8 cellular contexts compared by ENCODE assay signal in the genomic region with DNA sequence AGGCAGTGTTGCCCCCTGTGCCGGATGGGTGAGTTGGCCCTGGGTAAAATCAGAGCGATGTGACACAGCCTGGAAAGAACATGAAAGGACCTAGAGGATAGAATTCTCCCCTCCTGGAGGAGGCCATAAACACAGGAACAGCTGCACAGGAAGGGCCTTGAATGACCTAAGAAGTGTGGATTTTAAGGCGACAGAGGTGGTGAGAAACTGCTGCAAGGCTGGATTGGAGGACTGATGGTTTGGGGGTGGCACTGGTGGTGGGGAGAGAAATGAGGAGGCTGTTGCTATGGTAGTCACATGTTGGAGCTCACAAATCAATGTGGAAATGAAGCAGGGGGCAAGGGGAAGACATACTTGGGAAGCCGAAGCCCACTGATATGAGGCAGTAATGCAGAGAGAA. TPM values are rescaled to one million over a fixed set of nuclear protein-coding genes. Genes with fewer than 3 reads are reported as not detected.
DNase-seq lines count a peak whose midpoint lies in the region; TF ChIP-seq lines count a peak whose summit lies in the region.

No MANE protein-coding gene starts in this region.

- peak overlapping the region in 9 of 10 experiments; percentile 33 to 69 (median 59); a peak in 18 of 20 replicates for H3K4me3 ChIP-seq in BLaER1 treated with 17β-estradiol and CSF1 and Interleukin-3, amounts not matched to agents 10 nM and 100 nM
- H3K4me3 ChIP-seq in MG63 (peak overlapping the region; percentile 45), duodenal mucosa (ENCODE audit: low read depth in 1 of 2, low read length in 2 of 2) (peak overlapping the region; percentile 66 to 77)

- H3K27me3 Mint-ChIP-seq in neural crest cell (ENCODE audit: low read depth) = peaks cover 21% of the 10 kb centered on the region

- H3K27ac ChIP-seq in BLaER1 treated with 17β-estradiol and CSF1 and Interleukin-3, amounts not matched to agents 10 nM and 100 nM = peak overlapping the region in 10 of 11 experiments; percentile 63 to 88 (median 78); a peak in 19 of 22 replicates
- peak overlapping the region; percentile 84 for H3K27ac ChIP-seq in duodenal mucosa (ENCODE audit: low read depth, low read length)

- H3K4me3 Mint-ChIP-seq in neural crest cell = peak overlapping the region; percentile 72

- H3K36me3 ChIP-seq in BLaER1 treated with 17β-estradiol and CSF1 and Interleukin-3, amounts not matched to agents 10 nM and 100 nM = no peaks in the 10 kb centered on the region
- no peaks in the 10 kb centered on the region for H3K36me3 ChIP-seq in MG63
- no peaks in the 10 kb centered on the region for H3K36me3 ChIP-seq in duodenal mucosa (ENCODE audit: control insufficient read depth in 1 of 2, insufficient read depth in 2 of 2, low read length in 2 of 2)

- H3K4me2 ChIP-seq in BLaER1 treated with 17β-estradiol and CSF1 and Interleukin-3, amounts not matched to agents 10 nM and 100 nM = peak overlapping the region; percentile 89 to 100 (median 97)

- no peaks in the 10 kb centered on the region; a peak in 2 of 22 replicates for H4K20me1 ChIP-seq in BLaER1 treated with 17β-estradiol and CSF1 and Interleukin-3, amounts not matched to agents 10 nM and 100 nM

- TF ChIP-seq CTCF in neural crest cell (conservative IDR thresholded peaks at IDR 0.05) = no peak

- H3K4me1 Mint-ChIP-seq in neural crest cell = peaks cover 57% of the 10 kb centered on the region

- H3K27ac Mint-ChIP-seq in neural crest cell (ENCODE audit: unreplicated experiment) = peak overlapping the region; percentile 32

- no peaks in the 10 kb centered on the region for H3K36me3 Mint-ChIP-seq in neural crest cell (ENCODE audit: low read depth)

- peaks cover 0 to 6% (median 0%) of the 10 kb centered on the region in 11 experiments; a peak in 4 of 22 replicates for H3K9me3 ChIP-seq in BLaER1 treated with 17β-estradiol and CSF1 and Interleukin-3, amounts not matched to agents 10 nM and 100 nM (replicated peaks in 1 of 11)
- no peaks in the 10 kb centered on the region for H3K9me3 ChIP-seq in MG63
- no peaks in the 10 kb centered on the region for H3K9me3 ChIP-seq in duodenal mucosa (ENCODE audit: control insufficient read depth in 1 of 2, low read length in 2 of 2)

- H3K9ac ChIP-seq in BLaER1 treated with 17β-estradiol and CSF1 and Interleukin-3, amounts not matched to agents 10 nM and 100 nM = peak overlapping the region; percentile 64 to 82 (median 77); a peak in 21 of 22 replicates
- H3K9ac ChIP-seq in duodenal mucosa (ENCODE audit: low read depth in 1 of 2, low read length in 2 of 2) = peak overlapping the region in 1 of 2 donors; percentile 65

- H3K9me3 Mint-ChIP-seq in neural crest cell = peaks cover 4% of the 10 kb centered on the region

- H3K27me3 ChIP-seq in BLaER1 treated with 17β-estradiol and CSF1 and Interleukin-3, amounts not matched to agents 10 nM and 100 nM = no peaks in the 10 kb centered on the region
- H3K27me3 ChIP-seq in MG63 (no peaks in the 10 kb centered on the region), duodenal mucosa (ENCODE audit: control insufficient read depth in 1 of 2, insufficient read depth in 2 of 2, low read length in 2 of 2) (no peaks in the 10 kb centered on the region)

- DNase-seq in MG63 = no peak
- DNase-seq in neural crest cell (ENCODE audit: low read depth, low spot score) = no peak
- no peak for DNase-seq in DMS153 treated with DMSO at 0.1 percent for 48 hours (lab: John Stamatoyannopoulos, UW; ENCODE audit: unreplicated experiment)
- no peak for DNase-seq in SW 1271 (lab: John Stamatoyannopoulos, UW)
- no peak for DNase-seq in NCI-H446 (lab: John Stamatoyannopoulos, UW)
- no peak for DNase-seq in NCI-H1092 treated with DMSO at 0.1 percent for 48 hours (lab: John Stamatoyannopoulos, UW)

- H3K4me1 ChIP-seq in BLaER1 treated with 17β-estradiol and CSF1 and Interleukin-3, amounts not matched to agents 10 nM and 100 nM = peaks cover 38 to 57% (median 52%) of the 10 kb centered on the region in 10 experiments
- H3K4me1 ChIP-seq in duodenal mucosa (ENCODE audit: control insufficient read depth in 1 of 2, insufficient read depth in 2 of 2, low read length in 2 of 2) = peaks cover 33 to 38% of the 10 kb centered on the region in 2 donors

RNA-seq across cellular contexts. Expression of a gene that starts 13.8 kb away (rescaled TPM):
- total RNA-seq in MG63 (2014; rRNA removed; shearing (Covaris generic); ENCODE audit: low replicate concordance) = not detected in 2 replicates
- total RNA-seq in neural crest cell = not detected in 2 replicates

RNA-seq across cellular contexts. Expression of a gene that starts 25.2 kb away (rescaled TPM):
- total RNA-seq in MG63 (2014; rRNA removed; shearing (Covaris generic); ENCODE audit: low replicate concordance) = 8.4 TPM in 2 replicates
- total RNA-seq in neural crest cell = 2.4 TPM in 2 replicates
